ENCODE assay signal across 8 cellular contexts in genomic region chr20:38927902-38928578, GRCh38. TPM values are rescaled to one million over a fixed set of nuclear protein-coding genes. Genes with fewer than 3 reads are reported as not detected.
DNase-seq lines count a peak whose midpoint lies in the region; ATAC-seq and TF ChIP-seq lines count a peak whose summit lies in the region.

No MANE protein-coding gene starts in this region.

- peak overlapping the region; percentile 20; the same call in 1 of the 2 replicates for H2BK120ac ChIP-seq in IMR-90 (ENCODE audit: low read depth, low read length)

- H3K36me3 Mint-ChIP-seq in Caco-2 (ENCODE audit: insufficient read depth, unreplicated experiment) (peaks cover 73% of the 10 kb centered on the region), mesothelial cell of epicardium (no peaks in the 10 kb centered on the region)
- peaks cover 6 to 9% of the 10 kb centered on the region in 2 donors for H3K36me3 Mint-ChIP-seq in activated naive CD4-positive, alpha-beta T cell treated with anti-CD3 and anti-CD28 coated beads, Interleukin-2, amount 50 U/mL, for 72 hours

- H3K9me3 Mint-ChIP-seq in Caco-2 (ENCODE audit: unreplicated experiment) = peaks cover 10% of the 10 kb centered on the region
- H3K9me3 Mint-ChIP-seq in activated naive CD4-positive, alpha-beta T cell treated with anti-CD3 and anti-CD28 coated beads, Interleukin-2, amount 50 U/mL, for 72 hours = no peaks in the 10 kb centered on the region
- no peaks in the 10 kb centered on the region for H3K9me3 Mint-ChIP-seq in mesothelial cell of epicardium

- H3K9ac ChIP-seq in IMR-90 (ENCODE audit: low read depth, low read length) = no peak overlapping the region; the same call in 1 of the 2 replicates

- no peak for TF ChIP-seq POLR2A in IMR-90 (IDR thresholded peaks at IDR 0.05; ENCODE audit: low read depth, low read length)

- peak overlapping the region; percentile 8 for H3K4me2 ChIP-seq in IMR-90 (ENCODE audit: low read depth, low read length)

- H3K36me3 ChIP-seq in Caco-2 (ENCODE audit: control insufficient read depth, insufficient read depth, low read length) (no peaks in the 10 kb centered on the region; the same call in 1 of the 2 replicates), IMR-90 (ENCODE audit: control insufficient read depth, insufficient read depth, low read length) (no peaks in the 10 kb centered on the region)

- H2BK20ac ChIP-seq in IMR-90 (ENCODE audit: low read depth, low read length) = peak overlapping the region; percentile 59; the same call in 1 of the 2 replicates

- TF ChIP-seq RAD21 in IMR-90 (IDR thresholded peaks at IDR 0.05; ENCODE audit: low read length) = no peak

- H4K20me1 ChIP-seq in IMR-90 (ENCODE audit: insufficient read depth, low read length) = peaks cover 5% of the 10 kb centered on the region; the same call in 1 of the 2 replicates

- peaks cover 32% of the 10 kb centered on the region for H3K4me1 Mint-ChIP-seq in Caco-2 (ENCODE audit: low read depth, unreplicated experiment)
- H3K4me1 Mint-ChIP-seq in mesothelial cell of epicardium = peaks cover 15% of the 10 kb centered on the region

- H4K5ac ChIP-seq in IMR-90 (ENCODE audit: low read depth, low read length) = no peak overlapping the region

- H3K27ac ChIP-seq in IMR-90 (ENCODE audit: insufficient read depth, low read length) = no peak overlapping the region

- H4K91ac ChIP-seq in IMR-90 (ENCODE audit: insufficient read depth, low read depth, low read length) = peak overlapping the region; percentile 22

- no peak for TF ChIP-seq CTCF in Caco-2 (IDR thresholded peaks at IDR 0.05; ENCODE audit: insufficient read depth in 1 of 2, low read depth in 1 of 2, low read length in 1 of 2, severe bottlenecking in 1 of 2, unreplicated experiment in 1 of 2)
- no peak for TF ChIP-seq CTCF in IMR-90 (conservative IDR thresholded peaks at IDR 0.05; ENCODE audit: low read depth, low read length)
- no peak for TF ChIP-seq CTCF in mesothelial cell of epicardium (IDR thresholded peaks at IDR 0.05; ENCODE audit: unreplicated experiment)

- H3K4ac ChIP-seq in IMR-90 (ENCODE audit: low read depth, low read length) = peak overlapping the region; percentile 50; the same call in 1 of the 2 replicates

- BruUV-seq in Caco-2 (replicated peaks; lab: Mats Ljungman, UMichigan) (no TSS peak), IMR-90 (replicated peaks; lab: Mats Ljungman, UMichigan) (TSS peak; percentile 28)

- no peak overlapping the region for H4K8ac ChIP-seq in IMR-90 (ENCODE audit: low read depth in 2 of 2, low read length in 2 of 2)

- peaks cover 4 to 42% of the 10 kb centered on the region in 2 experiments; a peak in 2 of 4 replicates for H3K79me1 ChIP-seq in IMR-90 (ENCODE audit: low read depth in 1 of 2, low read length in 2 of 2)

- H2BK15ac ChIP-seq in IMR-90 (ENCODE audit: low read depth, low read length) = no peak overlapping the region

- POLR2A ChIA-PET in Caco-2 (lab: Charles Lee) = interaction anchor here (0.7 to 3.3 kb wide), 3 partner anchors 21 to 122 kb away, joined by 3 to 55 read pairs (median 5); partner anchors contain the start of gene DHX35
- POLR2A ChIA-PET in IMR-90 (lab: Charles Lee; ENCODE audit: unreplicated experiment) = no interaction called here

- intact Hi-C loops in Caco-2 (cut with micrococcal nuclease; ENCODE audit: unreplicated experiment) = loop anchor here (1.0 kb wide), 1 partner anchor 34 kb away; the partner anchor contains the start of gene DHX35
- intact Hi-C loops in IMR-90 (cut with micrococcal nuclease) = no loop called here

- peaks cover 20% of the 10 kb centered on the region for H3K4me1 ChIP-seq in Caco-2
- H3K4me1 ChIP-seq in IMR-90 (ENCODE audit: control insufficient read depth, insufficient read depth, low read length) = peaks cover 10% of the 10 kb centered on the region

- H2BK5ac ChIP-seq in IMR-90 (ENCODE audit: low read depth, low read length, poor library complexity, severe bottlenecking) = no peak overlapping the region

- peak overlapping the region; percentile 15; the same call in 1 of the 2 replicates for H2AK5ac ChIP-seq in IMR-90 (ENCODE audit: low read depth, low read length)

- H2AFZ ChIP-seq in IMR-90 (replicated peaks; ENCODE audit: low read length, poor library complexity) = peak overlapping the region; percentile 77

- H3K4me3 ChIP-seq in Caco-2 (ENCODE audit: low read depth, low read length) (peak overlapping the region; percentile 93), IMR-90 (ENCODE audit: insufficient read depth, low read depth, low read length) (peak overlapping the region; percentile 6; the same call in 1 of the 2 replicates)

- CTCF ChIA-PET in Caco-2 (lab: Charles Lee) = interaction anchor here (0.5 to 1.3 kb wide), 3 partner anchors 14 to 21 kb away, joined by 3 read pairs; no protein-coding TSS in a partner anchor
- CTCF ChIA-PET in IMR-90 (lab: Yijun Ruan, JAX) = interaction anchor here (1.2 kb wide), 1 partner anchor 121 kb away, joined by 4 read pairs; no protein-coding TSS in a partner anchor

- no peaks in the 10 kb centered on the region for H3K27me3 Mint-ChIP-seq in Caco-2 (ENCODE audit: insufficient read depth, unreplicated experiment)
- no peaks in the 10 kb centered on the region for H3K27me3 Mint-ChIP-seq in mesothelial cell of epicardium (ENCODE audit: low read depth)

- WGBS in IMR-90 (ENCODE audit: extremely low coverage in 2 of 2, insufficient read length in 1 of 2), 2 experiments = 79% methylated on average over 3 of the region's 5 CpGs; no CpG with 5 or more reads in 1 of the 2 experiments

- peak overlapping the region; percentile 62 for H2AK9ac ChIP-seq in IMR-90 (replicated peaks; ENCODE audit: low read depth, low read length, poor library complexity)

- no peaks in the 10 kb centered on the region; the same call in 1 of the 2 replicates for H3K9me3 ChIP-seq in Caco-2
- no peaks in the 10 kb centered on the region for H3K9me3 ChIP-seq in IMR-90 (ENCODE audit: control insufficient read depth, insufficient read depth, low read length)

- no peak overlapping the region for H3K56ac ChIP-seq in IMR-90 (ENCODE audit: extremely low read depth, insufficient read depth, low read length)

- dilution Hi-C loops in IMR-90 (cut with HindIII; ENCODE audit: low sequenced_read_pairs, unreplicated experiment) = no loop called here

- DNase-seq in Caco-2 (no peak), IMR-90 (no peak), mesothelial cell of epicardium (ENCODE audit: low spot score in 2 of 2, unreplicated experiment in 2 of 2) (no peak), kidney glomerular epithelial cell (lab: John Stamatoyannopoulos, UW) (no peak)
- DNase-seq in activated naive CD4-positive, alpha-beta T cell treated with anti-CD3 and anti-CD28 coated beads, Interleukin-2, amount 50 U/mL, for 72 hours (ENCODE audit: low spot score in 2 of 2) = no peak
- DNase-seq in stimulated activated CD4-positive, alpha-beta T cell treated with anti-CD3 and anti-CD28 coated beads, Interleukin-4, amount 100 ng/mL, for 4 hours = no peak
- no peak for DNase-seq in stimulated activated naive CD4-positive, alpha-beta T cell treated with Interleukin-2 at 50 U/mL for 16 hours (lab: John Stamatoyannopoulos, UW)

- peak overlapping the region; percentile 36; the same call in 1 of the 2 replicates for H3K14ac ChIP-seq in IMR-90 (replicated peaks; ENCODE audit: low read depth, low read length)

- H3K9me1 ChIP-seq in IMR-90 (ENCODE audit: insufficient read depth, low read length) = peaks cover 8% of the 10 kb centered on the region; the same call in 1 of the 2 replicates

- peak overlapping the region; percentile 81 for H3K23ac ChIP-seq in IMR-90 (ENCODE audit: low read depth, low read length)

- no peak overlapping the region for H3K18ac ChIP-seq in IMR-90 (ENCODE audit: low read depth, low read length)

- ATAC-seq in IMR-90 (ENCODE audit: low read depth) = no peak
- no peak for ATAC-seq in activated naive CD4-positive, alpha-beta T cell treated with anti-CD3 and anti-CD28 coated beads, Interleukin-2, amount 50 U/mL, for 72 hours
- ATAC-seq in HG02884 (IDR thresholded peaks at IDR 0.05; ENCODE audit: unreplicated experiment) = no peak

- in situ Hi-C loops in IMR-90 (cut with MboI; ENCODE audit: low sequenced_read_pairs) = loop anchor here (10.0 kb wide), 1 partner anchor 117 kb away; no protein-coding TSS in a partner anchor

- H3K27ac Mint-ChIP-seq in Caco-2 (ENCODE audit: unreplicated experiment) (peak overlapping the region; percentile 89), mesothelial cell of epicardium (no peak overlapping the region)
- H3K27ac Mint-ChIP-seq in activated naive CD4-positive, alpha-beta T cell treated with anti-CD3 and anti-CD28 coated beads, Interleukin-2, amount 50 U/mL, for 72 hours = peak overlapping the region; percentile 4 to 87

- H3K27me3 ChIP-seq in Caco-2 (replicated peaks; ENCODE audit: control insufficient read depth, insufficient read depth, low read length) (no peaks in the 10 kb centered on the region), IMR-90 (ENCODE audit: control insufficient read depth, insufficient read depth, low read length) (no peaks in the 10 kb centered on the region)

- H3K4me3 Mint-ChIP-seq in Caco-2 (ENCODE audit: unreplicated experiment) (peak overlapping the region; percentile 92), mesothelial cell of epicardium (peak overlapping the region; percentile 83)

TF ChIP-seq in IMR-90, 13 proteins besides CTCF, POLR2A, EP300 and RAD21 (continues in another document):
- TF ChIP-seq CHD1 (IDR thresholded peaks at IDR 0.05; ENCODE audit: low read depth, low read length) (no peak), USF2 (IDR thresholded peaks at IDR 0.05; ENCODE audit: low read depth, low read length) (no peak)

RNA-seq across cellular contexts. Expression of gene FAM83D, which starts 1.8 kb away (rescaled TPM):
- total RNA-seq in Caco-2 (2022) = 82.4 and 86.3 TPM in 2 replicates
- 20.4 and 23.1 TPM in 2 replicates for total RNA-seq in IMR-90 (2012; rRNA removed)
- 26.4 and 29.6 TPM in 2 replicates for polyA plus RNA-seq in IMR-90 (2012; rRNA removed)
- 19.3 and 28.9 TPM in 2 replicates for polyA plus RNA-seq in IMR-90 (2012; cell fraction: cytosol; rRNA removed)
- polyA plus RNA-seq in IMR-90 (2012; cell fraction: nucleus; rRNA removed; ENCODE audit: low replicate concordance) = 15.9 and 19.1 TPM in 2 replicates
- total RNA-seq in activated naive CD4-positive, alpha-beta T cell treated with anti-CD3 and anti-CD28 coated beads, Interleukin-2, amount 50 U/mL, for 72 hours = 10 to 100 TPM; 14.5 to 18.4 TPM
- 10.2 to 11.5 TPM (median 10.8 TPM) in 3 replicates for total RNA-seq in mesothelial cell of epicardium

RNA-seq across cellular contexts. Expression of gene DHX35, which starts 34.1 kb away (rescaled TPM):
- total RNA-seq in Caco-2 (2022) (25.0 and 29.5 TPM in 2 replicates), IMR-90 (2012; rRNA removed) (8.1 and 9.1 TPM in 2 replicates), mesothelial cell of epicardium (15.2 to 16.7 TPM (median 15.9 TPM) in 3 replicates)
- 12.5 and 13.5 TPM in 2 replicates for polyA plus RNA-seq in IMR-90 (2012; rRNA removed)
- polyA plus RNA-seq in IMR-90 (2012; cell fraction: cytosol; rRNA removed) = 3.5 and 5.9 TPM in 2 replicates
- polyA plus RNA-seq in IMR-90 (2012; cell fraction: nucleus; rRNA removed; ENCODE audit: low replicate concordance) = 42.9 and 80.9 TPM in 2 replicates
- 10 to 100 TPM; 11.6 to 12.1 TPM for total RNA-seq in activated naive CD4-positive, alpha-beta T cell treated with anti-CD3 and anti-CD28 coated beads, Interleukin-2, amount 50 U/mL, for 72 hours
